1 cellular context compared by ENCODE assay signal in genomic region chr16:56919099-56919800, GRCh38.
TF ChIP-seq lines count a peak whose summit lies in the region.

No MANE protein-coding gene starts in this region.

TF ChIP-seq in HepG2, 621 proteins besides CTCF, POLR2A, EP300 and RAD21 (continued from another document and continues in another):
- TF ChIP-seq TRIM22 (IDR thresholded peaks at IDR 0.05) (no peak), GATAD2A (CRISPR knock-in tag; IDR thresholded peaks at IDR 0.05) (peak; percentile 99), ZNF749 (CRISPR knock-in tag; IDR thresholded peaks at IDR 0.05; ENCODE audit: borderline replicate concordance) (peak; percentile 41; the same call in 1 of the 2 replicates), E2F5 (CRISPR knock-in tag; conservative IDR thresholded peaks at IDR 0.05) (no peak), ATF7 (IDR thresholded peaks at IDR 0.05) (no peak), ATF7 (CRISPR knock-in tag; IDR thresholded peaks at IDR 0.05) (peak; percentile 59; the same call in 1 of the 2 replicates), TEAD3 (CRISPR knock-in tag; optimal IDR thresholded peaks at IDR 0.05; ENCODE audit: borderline replicate concordance) (peak; percentile 73), ZZZ3 (CRISPR knock-in tag; IDR thresholded peaks at IDR 0.05; ENCODE audit: borderline replicate concordance) (0 out of 2 replicates have a peak, but pooled peaks have one; percentile 43), KLF6 (CRISPR knock-in tag; IDR thresholded peaks at IDR 0.05) (0 out of 2 replicates have a peak, but pooled peaks have one; percentile 45), KLF16 (CRISPR knock-in tag; IDR thresholded peaks at IDR 0.05) (peak in 1 of 2 experiments; percentile 83; a peak in 1 of 4 replicates), ZNF101 (CRISPR knock-in tag; IDR thresholded peaks at IDR 0.05; ENCODE audit: borderline replicate concordance, low read depth) (no peak), CHD4 (IDR thresholded peaks at IDR 0.05; ENCODE audit: borderline replicate concordance, low read length) (no peak), SP4 (CRISPR knock-in tag; IDR thresholded peaks at IDR 0.05) (no peak), RAD51 (IDR thresholded peaks at IDR 0.05; ENCODE audit: borderline replicate concordance) (no peak), ZNF224 (CRISPR knock-in tag; IDR thresholded peaks at IDR 0.05) (peak; percentile 75; the same call in 1 of the 2 replicates), MZF1 (CRISPR knock-in tag; IDR thresholded peaks at IDR 0.05; ENCODE audit: borderline replicate concordance) (no peak), KLF11 (CRISPR knock-in tag; IDR thresholded peaks at IDR 0.05) (no peak; the same call in 1 of the 2 replicates), ZHX1 (CRISPR knock-in tag; IDR thresholded peaks at IDR 0.05; ENCODE audit: low read depth) (peak; percentile 85; the same call in 1 of the 2 replicates), ZNF709 (CRISPR knock-in tag; IDR thresholded peaks at IDR 0.05) (no peak), KDM4B (CRISPR knock-in tag; IDR thresholded peaks at IDR 0.05) (peak; percentile 46; the same call in 1 of the 2 replicates), FOXC1 (CRISPR knock-in tag; IDR thresholded peaks at IDR 0.05; ENCODE audit: borderline replicate concordance) (no peak), RARA (CRISPR knock-in tag; IDR thresholded peaks at IDR 0.05) (peak; percentile 94), FOXK2 (IDR thresholded peaks at IDR 0.05) (no peak), SIX4 (CRISPR knock-in tag; IDR thresholded peaks at IDR 0.05) (peak; percentile 46; the same call in 1 of the 2 replicates), MXD3 (CRISPR knock-in tag; IDR thresholded peaks at IDR 0.05) (no peak), ATF7-NPFF (CRISPR knock-in tag; IDR thresholded peaks at IDR 0.05; ENCODE audit: low read depth) (no peak), HOXA5 (CRISPR knock-in tag; IDR thresholded peaks at IDR 0.05) (peak; percentile 80; the same call in 1 of the 2 replicates), FLYWCH1 (CRISPR knock-in tag; IDR thresholded peaks at IDR 0.05) (no peak), PAX8 (CRISPR knock-in tag; IDR thresholded peaks at IDR 0.05; ENCODE audit: borderline replicate concordance) (no peak), KLF13 (CRISPR knock-in tag; IDR thresholded peaks at IDR 0.05) (no peak), ZNF335 (CRISPR knock-in tag; IDR thresholded peaks at IDR 0.05) (peak; percentile 73), HMG20B (CRISPR knock-in tag; conservative IDR thresholded peaks at IDR 0.05) (peak; percentile 81), ZIK1 (CRISPR knock-in tag; IDR thresholded peaks at IDR 0.05; ENCODE audit: borderline replicate concordance, low read depth) (no peak), ATF2 (CRISPR knock-in tag; IDR thresholded peaks at IDR 0.05) (peak; percentile 87), DMTF1 (CRISPR knock-in tag; IDR thresholded peaks at IDR 0.05) (no peak), LCORL (IDR thresholded peaks at IDR 0.05) (no peak), LCORL (CRISPR knock-in tag; IDR thresholded peaks at IDR 0.05) (peak; percentile 92), ZNF24 (IDR thresholded peaks at IDR 0.05) (no peak; the same call in 1 of the 2 replicates), MED13 (CRISPR knock-in tag; IDR thresholded peaks at IDR 0.05) (peak; percentile 61; the same call in 1 of the 2 replicates), ESRRA (CRISPR knock-in tag; IDR thresholded peaks at IDR 0.05; ENCODE audit: low read depth) (peak; percentile 79; the same call in 1 of the 2 replicates), AKAP8 (CRISPR knock-in tag; IDR thresholded peaks at IDR 0.05) (0 out of 2 replicates have a peak, but pooled peaks have one; percentile 43), NFE2L1 (CRISPR knock-in tag; IDR thresholded peaks at IDR 0.05; ENCODE audit: borderline replicate concordance) (no peak), SAP130 (CRISPR knock-in tag; IDR thresholded peaks at IDR 0.05; ENCODE audit: low read depth) (peak; percentile 86), SMAD3 (CRISPR knock-in tag; IDR thresholded peaks at IDR 0.05) (0 out of 2 replicates have a peak, but pooled peaks have one; percentile 62), ZNF451 (CRISPR knock-in tag; IDR thresholded peaks at IDR 0.05) (no peak; the same call in 1 of the 2 replicates), ARNT2 (CRISPR knock-in tag; IDR thresholded peaks at IDR 0.05; ENCODE audit: low read depth) (peak; percentile 85)
- TF ChIP-seq, protein P1, sequence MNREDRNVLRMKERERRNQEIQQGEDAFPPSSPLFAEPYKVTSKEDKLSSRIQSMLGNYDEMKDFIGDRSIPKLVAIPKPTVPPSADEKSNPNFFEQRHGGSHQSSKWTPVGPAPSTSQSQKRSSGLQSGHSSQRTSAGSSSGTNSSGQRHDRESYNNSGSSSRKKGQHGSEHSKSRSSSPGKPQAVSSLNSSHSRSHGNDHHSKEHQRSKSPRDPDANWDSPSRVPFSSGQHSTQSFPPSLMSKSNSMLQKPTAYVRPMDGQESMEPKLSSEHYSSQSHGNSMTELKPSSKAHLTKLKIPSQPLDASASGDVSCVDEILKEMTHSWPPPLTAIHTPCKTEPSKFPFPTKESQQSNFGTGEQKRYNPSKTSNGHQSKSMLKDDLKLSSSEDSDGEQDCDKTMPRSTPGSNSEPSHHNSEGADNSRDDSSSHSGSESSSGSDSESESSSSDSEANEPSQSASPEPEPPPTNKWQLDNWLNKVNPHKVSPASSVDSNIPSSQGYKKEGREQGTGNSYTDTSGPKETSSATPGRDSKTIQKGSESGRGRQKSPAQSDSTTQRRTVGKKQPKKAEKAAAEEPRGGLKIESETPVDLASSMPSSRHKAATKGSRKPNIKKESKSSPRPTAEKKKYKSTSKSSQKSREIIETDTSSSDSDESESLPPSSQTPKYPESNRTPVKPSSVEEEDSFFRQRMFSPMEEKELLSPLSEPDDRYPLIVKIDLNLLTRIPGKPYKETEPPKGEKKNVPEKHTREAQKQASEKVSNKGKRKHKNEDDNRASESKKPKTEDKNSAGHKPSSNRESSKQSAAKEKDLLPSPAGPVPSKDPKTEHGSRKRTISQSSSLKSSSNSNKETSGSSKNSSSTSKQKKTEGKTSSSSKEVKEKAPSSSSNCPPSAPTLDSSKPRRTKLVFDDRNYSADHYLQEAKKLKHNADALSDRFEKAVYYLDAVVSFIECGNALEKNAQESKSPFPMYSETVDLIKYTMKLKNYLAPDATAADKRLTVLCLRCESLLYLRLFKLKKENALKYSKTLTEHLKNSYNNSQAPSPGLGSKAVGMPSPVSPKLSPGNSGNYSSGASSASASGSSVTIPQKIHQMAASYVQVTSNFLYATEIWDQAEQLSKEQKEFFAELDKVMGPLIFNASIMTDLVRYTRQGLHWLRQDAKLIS (CRISPR knock-in tag; IDR thresholded peaks at IDR 0.05) = no peak
- TF ChIP-seq, protein P2, sequence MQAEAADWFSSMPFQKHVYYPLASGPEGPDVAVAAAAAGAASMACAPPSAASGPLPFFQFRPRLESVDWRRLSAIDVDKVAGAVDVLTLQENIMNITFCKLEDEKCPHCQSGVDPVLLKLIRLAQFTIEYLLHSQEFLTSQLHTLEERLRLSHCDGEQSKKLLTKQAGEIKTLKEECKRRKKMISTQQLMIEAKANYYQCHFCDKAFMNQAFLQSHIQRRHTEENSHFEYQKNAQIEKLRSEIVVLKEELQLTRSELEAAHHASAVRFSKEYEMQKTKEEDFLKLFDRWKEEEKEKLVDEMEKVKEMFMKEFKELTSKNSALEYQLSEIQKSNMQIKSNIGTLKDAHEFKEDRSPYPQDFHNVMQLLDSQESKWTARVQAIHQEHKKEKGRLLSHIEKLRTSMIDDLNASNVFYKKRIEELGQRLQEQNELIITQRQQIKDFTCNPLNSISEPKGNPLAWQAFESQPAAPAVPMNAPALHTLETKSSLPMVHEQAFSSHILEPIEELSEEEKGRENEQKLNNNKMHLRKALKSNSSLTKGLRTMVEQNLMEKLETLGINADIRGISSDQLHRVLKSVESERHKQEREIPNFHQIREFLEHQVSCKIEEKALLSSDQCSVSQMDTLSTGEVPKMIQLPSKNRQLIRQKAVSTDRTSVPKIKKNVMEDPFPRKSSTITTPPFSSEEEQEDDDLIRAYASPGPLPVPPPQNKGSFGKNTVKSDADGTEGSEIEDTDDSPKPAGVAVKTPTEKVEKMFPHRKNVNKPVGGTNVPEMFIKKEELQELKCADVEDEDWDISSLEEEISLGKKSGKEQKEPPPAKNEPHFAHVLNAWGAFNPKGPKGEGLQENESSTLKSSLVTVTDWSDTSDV (CRISPR knock-in tag; IDR thresholded peaks at IDR 0.05) = no peak
- TF ChIP-seq, protein P3, sequence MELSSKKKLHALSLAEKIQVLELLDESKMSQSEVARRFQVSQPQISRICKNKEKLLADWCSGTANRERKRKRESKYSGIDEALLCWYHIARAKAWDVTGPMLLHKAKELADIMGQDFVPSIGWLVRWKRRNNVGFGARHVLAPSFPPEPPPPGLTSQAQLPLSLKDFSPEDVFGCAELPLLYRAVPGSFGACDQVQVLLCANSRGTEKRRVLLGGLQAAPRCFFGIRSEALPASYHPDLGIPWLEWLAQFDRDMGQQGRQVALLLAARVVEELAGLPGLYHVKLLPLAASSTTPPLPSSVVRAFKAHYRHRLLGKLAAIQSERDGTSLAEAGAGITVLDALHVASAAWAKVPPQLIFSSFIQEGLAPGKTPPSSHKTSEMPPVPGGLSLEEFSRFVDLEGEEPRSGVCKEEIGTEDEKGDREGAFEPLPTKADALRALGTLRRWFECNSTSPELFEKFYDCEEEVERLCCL (CRISPR knock-in tag; IDR thresholded peaks at IDR 0.05; ENCODE audit: borderline replicate concordance) = no peak
